In the genomic region with DNA sequence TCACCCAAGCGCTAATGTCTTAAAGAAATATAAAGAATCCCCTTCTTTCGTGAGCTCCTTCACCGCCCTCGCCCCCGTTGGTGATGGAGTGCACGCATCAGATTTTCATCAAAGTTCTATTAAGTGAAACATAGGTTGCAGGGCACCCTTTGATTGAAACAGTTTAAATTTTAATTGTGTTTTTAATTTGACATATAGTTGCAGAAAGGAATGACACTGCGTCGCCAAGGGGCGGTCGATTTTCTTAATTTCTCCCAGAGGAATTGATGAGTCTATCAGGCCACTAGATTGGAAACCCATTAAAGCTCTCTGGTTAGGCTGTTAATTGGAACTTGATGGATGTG, we compare ENCODE assay signal across 23 cellular contexts. TPM values are rescaled to one million over a fixed set of nuclear protein-coding genes. Genes with fewer than 3 reads are reported as not detected.
"Had no signal": no experiment of that assay in that cellular context is flagged by ENCODE, and none has a peak within 500 bp of the region (broad histone marks: within the 10 kb centered on the region; RNA-seq: fewer than 3 reads in every experiment).

No MANE protein-coding gene starts in this region.

- H3K9me3 ChIP-seq: lower lobe of right lung, spleen, tibial artery had no signal

- H3K9me3 Mint-ChIP-seq: activated B cell treated with CpG ODN at 0.5 μM for 24 hours, endodermal cell, nephron had no signal

- H3K36me3 Mint-ChIP-seq: brain had no signal

- H3K36me3 ChIP-seq: lower lobe of right lung, spleen, tibial artery had no signal

- H2AFZ ChIP-seq: hepatocyte had no signal

- H3K27ac ChIP-seq: foreskin keratinocyte, hepatocyte, lower lobe of right lung, spleen, tibial artery had no signal

- H3K4me3 ChIP-seq: hepatocyte, lower lobe of right lung, tibial artery had no signal

- DNase-seq: activated B cell treated with CpG ODN at 0.5 μM for 24 hours; activated CD4-positive, alpha-beta T cell treated with anti-CD3 and anti-CD28 coated beads for 48 hours; activated CD8-positive, alpha-beta memory T cell treated with anti-CD3 and anti-CD28 coated beads, Interleukin-2, amount 50 U/mL, for 4 hours; activated gamma-delta T cell treated with Interleukin-2 at 50 U/mL for 16 hours; caudate nucleus; foreskin keratinocyte; lower lobe of right lung; occipital lobe; posterior cingulate gyrus; spleen; stimulated activated CD4-positive, alpha-beta T cell treated with anti-CD3 and anti-CD28 coated beads, Interleukin-4, amount 100 ng/mL, for 4 hours; stimulated activated naive B cell treated with anti-CD40 and anti-IgM and Interleukin-4, amounts not matched to agents 10 μg/mL and 1 μg/mL and 100 μg/mL, for 72 hours; tibial artery had no signal

- H3K79me2 ChIP-seq: hepatocyte had no signal

- H3K27ac Mint-ChIP-seq: activated B cell treated with CpG ODN at 0.5 μM for 24 hours, brain, endodermal cell, nephron had no signal

- H3K4me2 ChIP-seq: hepatocyte had no signal

- H3K4me3 Mint-ChIP-seq: activated B cell treated with CpG ODN at 0.5 μM for 24 hours, brain, endodermal cell, nephron had no signal

- H3K4me1 ChIP-seq: foreskin keratinocyte had no signal

- ATAC-seq: foreskin keratinocyte; lower lobe of right lung; stimulated activated naive B cell treated with anti-CD40 and anti-IgM and Interleukin-4, amounts not matched to agents 10 μg/mL and 1 μg/mL and 100 μg/mL, for 72 hours had no signal

RNA-seq across cellular contexts. Expression of a gene that starts 4.1 kb away (rescaled TPM):
- total RNA-seq: endodermal cell, epithelial cell of proximal tubule, fibroblast of lung, foreskin keratinocyte, hepatocyte, lower lobe of right lung, mesenteric fat pad, occipital lobe, renal cortical epithelial cell, spleen, urinary bladder had no signal
- polyA plus RNA-seq: fibroblast of lung, foreskin keratinocyte, hepatocyte, keratinocyte, urinary bladder had no signal

RNA-seq across cellular contexts. Expression of a gene that starts 8.0 kb away (rescaled TPM):
- total RNA-seq: activated B cell treated with CpG ODN at 0.5 μM for 24 hours, endodermal cell, epithelial cell of proximal tubule, fibroblast of lung, foreskin keratinocyte, hepatocyte, lower lobe of right lung, mesenteric fat pad, occipital lobe, renal cortical epithelial cell, spleen, urinary bladder had no signal
- polyA plus RNA-seq: fibroblast of lung, foreskin keratinocyte, hepatocyte, keratinocyte, spleen, urinary bladder had no signal
